In genomic region chr6:34237722-34238506, GRCh38 we compare ENCODE assay signal across 8 cellular contexts. TPM values are rescaled to one million over a fixed set of nuclear protein-coding genes. Genes with fewer than 3 reads are reported as not detected.
A peak's percentile ranks its signal among the peaks of the same experiment; 100 is the strongest.
DNase-seq lines count a peak whose midpoint lies in the region; ATAC-seq and TF ChIP-seq lines count a peak whose summit lies in the region.

No MANE protein-coding gene starts in this region.

- no peaks in the 10 kb centered on the region for H3K9me3 ChIP-seq in parathyroid adenoma (ENCODE audit: control insufficient read depth, low read length)

- H3K79me2 ChIP-seq in parathyroid adenoma, result no peaks in the 10 kb centered on the region

- peaks cover 7% of the 10 kb centered on the region for H3K9me3 Mint-ChIP-seq in glutamatergic neuron (ENCODE audit: unreplicated experiment)

- H3K4me1 Mint-ChIP-seq in glutamatergic neuron (ENCODE audit: low read depth, unreplicated experiment), result peaks cover 18% of the 10 kb centered on the region

- peak; percentile 44 for TF ChIP-seq CTCF in glutamatergic neuron (IDR thresholded peaks at IDR 0.05; ENCODE audit: partially characterized antibody, unreplicated experiment)
- TF ChIP-seq CTCF in parathyroid adenoma (IDR thresholded peaks at IDR 0.05), result peak; percentile 21

- peak; percentile 21 for ATAC-seq in HG02642 (IDR thresholded peaks at IDR 0.05; ENCODE audit: poor library complexity, unreplicated experiment)
- ATAC-seq in HG02938 (IDR thresholded peaks at IDR 0.05; ENCODE audit: unreplicated experiment), result no peak

- H3K27ac ChIP-seq in parathyroid adenoma, result no peak overlapping the region

- peak overlapping the region; percentile 85 for H3K4me2 ChIP-seq in parathyroid adenoma (ENCODE audit: low read length)

- no peaks in the 10 kb centered on the region for H3K36me3 ChIP-seq in parathyroid adenoma (ENCODE audit: control insufficient read depth, insufficient read depth, low read length)

- no peaks in the 10 kb centered on the region for H3K36me3 Mint-ChIP-seq in glutamatergic neuron (ENCODE audit: unreplicated experiment)

- DNase-seq in DMS79 treated with DMSO at 0.1 percent for 48 hours (lab: John Stamatoyannopoulos, UW), result peak; percentile 37
- DNase-seq in RKO (ENCODE audit: low spot score), result peak; percentile 58
- peak; percentile 62 for DNase-seq in activated gamma-delta T cell (lab: John Stamatoyannopoulos, UW)
- DNase-seq in glutamatergic neuron, result peak; percentile 71
- no peak for DNase-seq in cerebellar nuclear complex (lab: John Stamatoyannopoulos, UW)

- H3K4me3 ChIP-seq in parathyroid adenoma (ENCODE audit: low read depth, low read length), result peak overlapping the region; percentile 63

- H3K27me3 ChIP-seq in parathyroid adenoma (ENCODE audit: control insufficient read depth, insufficient read depth, low read length), result no peaks in the 10 kb centered on the region

- H3K27ac Mint-ChIP-seq in glutamatergic neuron (ENCODE audit: unreplicated experiment), result peak overlapping the region; percentile 64

- H2AFZ ChIP-seq in parathyroid adenoma, result peak overlapping the region; percentile 95

- H3K4me1 ChIP-seq in parathyroid adenoma, result no peaks in the 10 kb centered on the region

- peak overlapping the region; percentile 86 for H3K4me3 Mint-ChIP-seq in glutamatergic neuron (ENCODE audit: unreplicated experiment)

- peaks cover 3% of the 10 kb centered on the region for H3K27me3 Mint-ChIP-seq in glutamatergic neuron (ENCODE audit: unreplicated experiment)

- peak overlapping the region; percentile 37 for H3K9ac ChIP-seq in parathyroid adenoma

RNA-seq across cellular contexts. Expression of gene HMGA1, which starts 1.2 kb away (rescaled TPM):
- 322 TPM for total RNA-seq in glutamatergic neuron (ENCODE audit: unreplicated experiment)

RNA-seq across cellular contexts. Expression of gene SMIM29, which starts 10.9 kb away (rescaled TPM):
- 54.7 TPM for total RNA-seq in glutamatergic neuron (ENCODE audit: unreplicated experiment)

Comparison
In these comparisons a context has a peak if more than half of its experiments do, and no peak if none do; other contexts are left out.
1. DNase-seq: peak in DMS79 treated with DMSO at 0.1 percent for 48 hours (single experiment), RKO (single experiment), activated gamma-delta T cell (single experiment) and glutamatergic neuron (single experiment); none in cerebellar nuclear complex (0 of 2).